Comparison of ENCODE assay signal across 1 cellular context in the genomic region with DNA sequence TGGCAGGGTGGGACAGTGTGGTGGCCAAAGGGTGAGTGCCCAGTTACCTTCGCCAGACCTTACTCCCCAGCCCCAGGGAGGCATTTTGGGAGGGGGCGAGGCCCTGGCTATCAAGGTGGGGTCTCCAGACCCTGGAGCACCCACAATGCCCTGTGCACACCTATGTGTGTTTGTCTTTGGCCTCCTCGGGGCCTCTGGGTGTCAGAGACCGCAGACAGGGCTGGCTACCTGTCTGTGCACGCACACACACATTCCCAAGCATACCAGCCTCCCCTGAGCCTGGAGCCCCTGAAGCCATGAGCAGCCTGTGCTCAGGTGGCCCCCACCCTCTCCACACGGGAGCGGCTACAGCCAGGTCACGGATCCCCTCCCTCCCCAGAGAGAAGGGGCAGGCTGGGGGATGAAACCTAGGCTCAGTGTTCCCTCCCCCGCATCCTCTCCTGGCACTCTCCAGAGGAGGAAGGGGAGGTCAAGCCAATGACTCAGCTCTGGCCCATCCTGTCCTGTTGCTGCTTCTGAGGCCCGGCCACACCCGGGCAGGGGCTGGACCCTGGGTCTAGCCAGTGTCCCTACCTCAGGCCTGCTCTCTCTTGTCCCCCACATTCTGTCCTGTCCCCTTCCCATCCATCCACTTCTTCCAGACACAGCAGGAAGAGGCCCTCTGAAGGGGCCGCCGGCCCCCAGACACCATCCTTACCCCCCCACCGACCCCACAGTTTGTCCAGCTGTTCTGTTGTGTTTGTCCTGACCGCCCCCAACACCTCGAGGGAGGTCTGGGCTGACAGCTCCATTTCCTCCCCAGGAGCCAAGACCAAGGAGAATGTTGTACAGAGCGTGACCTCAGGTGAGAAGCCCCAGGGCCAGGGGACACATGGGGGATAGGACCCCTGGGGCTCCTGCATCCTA.
A peak's percentile ranks its signal among the peaks of the same experiment; 100 is the strongest.
TF ChIP-seq lines count a peak whose summit lies in the region.

No MANE protein-coding gene starts in this region.

TF ChIP-seq in K562, 482 proteins besides CTCF, POLR2A, EP300 and RAD21 (continues in another document):
- TF ChIP-seq GATAD2A (IDR thresholded peaks at IDR 0.05) (0 out of 2 replicates have a peak, but pooled peaks have one; percentile 29), ZNF696 (CRISPR knock-in tag; conservative IDR thresholded peaks at IDR 0.05) (no peak), ZNF253 (CRISPR knock-in tag; conservative IDR thresholded peaks at IDR 0.05) (no peak), ZNF184 (CRISPR knock-in tag; IDR thresholded peaks at IDR 0.05) (no peak), PTRF (tag; IDR thresholded peaks at IDR 0.05) (no peak), U2AF1 (optimal IDR thresholded peaks at IDR 0.05; ENCODE audit: low read depth, low read length) (no peak), XRCC3 (IDR thresholded peaks at IDR 0.05) (no peak), POLR2H (tag; IDR thresholded peaks at IDR 0.05; ENCODE audit: low read depth) (no peak), TBP (optimal IDR thresholded peaks at IDR 0.05; ENCODE audit: low read depth, low read length) (peak; percentile 27), CCAR2 (IDR thresholded peaks at IDR 0.05; ENCODE audit: low read depth, low read length) (no peak), SMC3 (conservative IDR thresholded peaks at IDR 0.05; ENCODE audit: insufficient read depth, low read depth, low read length) (no peak), SIN3B (IDR thresholded peaks at IDR 0.05; ENCODE audit: low read depth) (no peak), TEAD1 (CRISPR knock-in tag; IDR thresholded peaks at IDR 0.05) (no peak), HIVEP1 (CRISPR knock-in tag; IDR thresholded peaks at IDR 0.05) (no peak), NFIX (CRISPR knock-in tag; IDR thresholded peaks at IDR 0.05; ENCODE audit: low read depth) (no peak), ZNF24 (IDR thresholded peaks at IDR 0.05) (no peak), SMAD1 (IDR thresholded peaks at IDR 0.05; ENCODE audit: low read depth, low read length, partially characterized antibody) (no peak), TGIF2 (CRISPR knock-in tag; IDR thresholded peaks at IDR 0.05) (no peak), NFYB (IDR thresholded peaks at IDR 0.05; ENCODE audit: extremely low read depth, insufficient read length) (no peak)
- TF ChIP-seq, protein P1, sequence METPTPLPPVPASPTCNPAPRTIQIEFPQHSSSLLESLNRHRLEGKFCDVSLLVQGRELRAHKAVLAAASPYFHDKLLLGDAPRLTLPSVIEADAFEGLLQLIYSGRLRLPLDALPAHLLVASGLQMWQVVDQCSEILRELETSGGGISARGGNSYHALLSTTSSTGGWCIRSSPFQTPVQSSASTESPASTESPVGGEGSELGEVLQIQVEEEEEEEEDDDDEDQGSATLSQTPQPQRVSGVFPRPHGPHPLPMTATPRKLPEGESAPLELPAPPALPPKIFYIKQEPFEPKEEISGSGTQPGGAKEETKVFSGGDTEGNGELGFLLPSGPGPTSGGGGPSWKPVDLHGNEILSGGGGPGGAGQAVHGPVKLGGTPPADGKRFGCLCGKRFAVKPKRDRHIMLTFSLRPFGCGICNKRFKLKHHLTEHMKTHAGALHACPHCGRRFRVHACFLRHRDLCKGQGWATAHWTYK (CRISPR knock-in tag; IDR thresholded peaks at IDR 0.05) = no peak
- TF ChIP-seq, protein P2, sequence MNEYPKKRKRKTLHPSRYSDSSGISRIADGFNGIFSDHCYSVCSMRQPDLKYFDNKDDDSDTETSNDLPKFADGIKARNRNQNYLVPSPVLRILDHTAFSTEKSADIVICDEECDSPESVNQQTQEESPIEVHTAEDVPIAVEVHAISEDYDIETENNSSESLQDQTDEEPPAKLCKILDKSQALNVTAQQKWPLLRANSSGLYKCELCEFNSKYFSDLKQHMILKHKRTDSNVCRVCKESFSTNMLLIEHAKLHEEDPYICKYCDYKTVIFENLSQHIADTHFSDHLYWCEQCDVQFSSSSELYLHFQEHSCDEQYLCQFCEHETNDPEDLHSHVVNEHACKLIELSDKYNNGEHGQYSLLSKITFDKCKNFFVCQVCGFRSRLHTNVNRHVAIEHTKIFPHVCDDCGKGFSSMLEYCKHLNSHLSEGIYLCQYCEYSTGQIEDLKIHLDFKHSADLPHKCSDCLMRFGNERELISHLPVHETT (CRISPR knock-in tag; conservative IDR thresholded peaks at IDR 0.05 in 1 of 2, IDR thresholded peaks at IDR 0.05 in 1 of 2) = no peak
- TF ChIP-seq, protein P3, sequence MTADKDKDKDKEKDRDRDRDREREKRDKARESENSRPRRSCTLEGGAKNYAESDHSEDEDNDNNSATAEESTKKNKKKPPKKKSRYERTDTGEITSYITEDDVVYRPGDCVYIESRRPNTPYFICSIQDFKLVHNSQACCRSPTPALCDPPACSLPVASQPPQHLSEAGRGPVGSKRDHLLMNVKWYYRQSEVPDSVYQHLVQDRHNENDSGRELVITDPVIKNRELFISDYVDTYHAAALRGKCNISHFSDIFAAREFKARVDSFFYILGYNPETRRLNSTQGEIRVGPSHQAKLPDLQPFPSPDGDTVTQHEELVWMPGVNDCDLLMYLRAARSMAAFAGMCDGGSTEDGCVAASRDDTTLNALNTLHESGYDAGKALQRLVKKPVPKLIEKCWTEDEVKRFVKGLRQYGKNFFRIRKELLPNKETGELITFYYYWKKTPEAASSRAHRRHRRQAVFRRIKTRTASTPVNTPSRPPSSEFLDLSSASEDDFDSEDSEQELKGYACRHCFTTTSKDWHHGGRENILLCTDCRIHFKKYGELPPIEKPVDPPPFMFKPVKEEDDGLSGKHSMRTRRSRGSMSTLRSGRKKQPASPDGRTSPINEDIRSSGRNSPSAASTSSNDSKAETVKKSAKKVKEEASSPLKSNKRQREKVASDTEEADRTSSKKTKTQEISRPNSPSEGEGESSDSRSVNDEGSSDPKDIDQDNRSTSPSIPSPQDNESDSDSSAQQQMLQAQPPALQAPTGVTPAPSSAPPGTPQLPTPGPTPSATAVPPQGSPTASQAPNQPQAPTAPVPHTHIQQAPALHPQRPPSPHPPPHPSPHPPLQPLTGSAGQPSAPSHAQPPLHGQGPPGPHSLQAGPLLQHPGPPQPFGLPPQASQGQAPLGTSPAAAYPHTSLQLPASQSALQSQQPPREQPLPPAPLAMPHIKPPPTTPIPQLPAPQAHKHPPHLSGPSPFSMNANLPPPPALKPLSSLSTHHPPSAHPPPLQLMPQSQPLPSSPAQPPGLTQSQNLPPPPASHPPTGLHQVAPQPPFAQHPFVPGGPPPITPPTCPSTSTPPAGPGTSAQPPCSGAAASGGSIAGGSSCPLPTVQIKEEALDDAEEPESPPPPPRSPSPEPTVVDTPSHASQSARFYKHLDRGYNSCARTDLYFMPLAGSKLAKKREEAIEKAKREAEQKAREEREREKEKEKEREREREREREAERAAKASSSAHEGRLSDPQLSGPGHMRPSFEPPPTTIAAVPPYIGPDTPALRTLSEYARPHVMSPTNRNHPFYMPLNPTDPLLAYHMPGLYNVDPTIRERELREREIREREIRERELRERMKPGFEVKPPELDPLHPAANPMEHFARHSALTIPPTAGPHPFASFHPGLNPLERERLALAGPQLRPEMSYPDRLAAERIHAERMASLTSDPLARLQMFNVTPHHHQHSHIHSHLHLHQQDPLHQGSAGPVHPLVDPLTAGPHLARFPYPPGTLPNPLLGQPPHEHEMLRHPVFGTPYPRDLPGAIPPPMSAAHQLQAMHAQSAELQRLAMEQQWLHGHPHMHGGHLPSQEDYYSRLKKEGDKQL (CRISPR knock-in tag; IDR thresholded peaks at IDR 0.05; ENCODE audit: borderline replicate concordance) = no peak
- TF ChIP-seq, protein P4, sequence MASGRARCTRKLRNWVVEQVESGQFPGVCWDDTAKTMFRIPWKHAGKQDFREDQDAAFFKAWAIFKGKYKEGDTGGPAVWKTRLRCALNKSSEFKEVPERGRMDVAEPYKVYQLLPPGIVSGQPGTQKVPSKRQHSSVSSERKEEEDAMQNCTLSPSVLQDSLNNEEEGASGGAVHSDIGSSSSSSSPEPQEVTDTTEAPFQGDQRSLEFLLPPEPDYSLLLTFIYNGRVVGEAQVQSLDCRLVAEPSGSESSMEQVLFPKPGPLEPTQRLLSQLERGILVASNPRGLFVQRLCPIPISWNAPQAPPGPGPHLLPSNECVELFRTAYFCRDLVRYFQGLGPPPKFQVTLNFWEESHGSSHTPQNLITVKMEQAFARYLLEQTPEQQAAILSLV (tag; IDR thresholded peaks at IDR 0.05) = no peak
- TF ChIP-seq, protein P5, sequence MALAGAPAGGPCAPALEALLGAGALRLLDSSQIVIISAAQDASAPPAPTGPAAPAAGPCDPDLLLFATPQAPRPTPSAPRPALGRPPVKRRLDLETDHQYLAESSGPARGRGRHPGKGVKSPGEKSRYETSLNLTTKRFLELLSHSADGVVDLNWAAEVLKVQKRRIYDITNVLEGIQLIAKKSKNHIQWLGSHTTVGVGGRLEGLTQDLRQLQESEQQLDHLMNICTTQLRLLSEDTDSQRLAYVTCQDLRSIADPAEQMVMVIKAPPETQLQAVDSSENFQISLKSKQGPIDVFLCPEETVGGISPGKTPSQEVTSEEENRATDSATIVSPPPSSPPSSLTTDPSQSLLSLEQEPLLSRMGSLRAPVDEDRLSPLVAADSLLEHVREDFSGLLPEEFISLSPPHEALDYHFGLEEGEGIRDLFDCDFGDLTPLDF (CRISPR knock-in tag; IDR thresholded peaks at IDR 0.05) = no peak
- TF ChIP-seq, protein P6, sequence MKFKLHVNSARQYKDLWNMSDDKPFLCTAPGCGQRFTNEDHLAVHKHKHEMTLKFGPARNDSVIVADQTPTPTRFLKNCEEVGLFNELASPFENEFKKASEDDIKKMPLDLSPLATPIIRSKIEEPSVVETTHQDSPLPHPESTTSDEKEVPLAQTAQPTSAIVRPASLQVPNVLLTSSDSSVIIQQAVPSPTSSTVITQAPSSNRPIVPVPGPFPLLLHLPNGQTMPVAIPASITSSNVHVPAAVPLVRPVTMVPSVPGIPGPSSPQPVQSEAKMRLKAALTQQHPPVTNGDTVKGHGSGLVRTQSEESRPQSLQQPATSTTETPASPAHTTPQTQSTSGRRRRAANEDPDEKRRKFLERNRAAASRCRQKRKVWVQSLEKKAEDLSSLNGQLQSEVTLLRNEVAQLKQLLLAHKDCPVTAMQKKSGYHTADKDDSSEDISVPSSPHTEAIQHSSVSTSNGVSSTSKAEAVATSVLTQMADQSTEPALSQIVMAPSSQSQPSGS (CRISPR knock-in tag; IDR thresholded peaks at IDR 0.05) = no peak
- TF ChIP-seq, protein P7, sequence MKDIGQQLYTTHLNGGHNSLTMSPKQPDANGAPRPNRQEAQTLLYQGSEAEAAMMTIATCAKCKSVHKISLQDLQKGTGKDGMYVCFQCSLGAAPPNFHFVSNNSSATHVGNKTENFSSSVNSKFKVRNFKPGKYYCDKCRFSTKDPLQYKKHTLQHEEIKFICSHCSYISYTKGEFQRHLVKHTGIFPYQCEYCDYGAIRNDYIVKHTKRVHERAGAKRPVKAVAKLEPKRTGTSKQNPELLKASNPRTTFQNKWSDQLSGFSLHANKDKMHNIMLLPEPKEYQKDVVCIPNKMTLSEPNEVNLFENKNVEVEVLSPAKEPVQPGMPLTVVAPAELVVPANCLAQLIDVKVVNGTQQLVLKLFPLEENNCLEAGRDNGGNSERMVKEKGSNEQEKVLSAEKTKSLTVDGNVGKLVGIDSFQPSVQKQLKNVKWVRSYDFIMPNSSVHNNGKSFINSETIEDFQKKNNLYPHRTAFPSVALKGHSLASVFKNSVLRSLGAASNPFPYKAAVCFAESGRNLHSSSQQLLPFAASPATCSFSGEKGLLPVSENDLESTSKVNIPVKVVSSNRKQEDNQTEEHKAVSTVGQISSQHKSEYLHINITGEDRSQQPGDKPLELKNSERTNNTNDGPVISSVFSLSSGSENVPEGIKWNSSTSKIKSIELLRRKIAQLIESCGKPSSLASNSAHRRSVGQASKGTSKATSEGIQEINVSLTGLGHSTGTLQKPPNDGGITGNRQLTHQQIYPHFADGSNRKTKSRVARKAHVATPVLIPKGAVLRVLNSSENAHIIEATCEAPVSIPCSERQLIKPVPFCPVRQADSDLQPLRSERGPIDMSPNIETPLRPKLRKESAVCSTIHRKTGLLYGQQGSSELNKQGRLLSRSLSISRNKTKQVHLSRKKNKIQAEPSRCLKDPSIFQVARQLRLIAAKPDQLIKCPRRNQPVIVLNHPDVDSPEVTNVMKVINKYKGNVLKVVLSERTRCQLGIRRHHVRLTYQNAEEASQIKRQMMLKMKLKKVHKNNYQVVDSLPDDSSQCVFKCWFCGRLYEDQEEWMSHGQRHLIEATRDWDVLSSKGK (CRISPR knock-in tag; IDR thresholded peaks at IDR 0.05) = no peak
- TF ChIP-seq, protein P8, sequence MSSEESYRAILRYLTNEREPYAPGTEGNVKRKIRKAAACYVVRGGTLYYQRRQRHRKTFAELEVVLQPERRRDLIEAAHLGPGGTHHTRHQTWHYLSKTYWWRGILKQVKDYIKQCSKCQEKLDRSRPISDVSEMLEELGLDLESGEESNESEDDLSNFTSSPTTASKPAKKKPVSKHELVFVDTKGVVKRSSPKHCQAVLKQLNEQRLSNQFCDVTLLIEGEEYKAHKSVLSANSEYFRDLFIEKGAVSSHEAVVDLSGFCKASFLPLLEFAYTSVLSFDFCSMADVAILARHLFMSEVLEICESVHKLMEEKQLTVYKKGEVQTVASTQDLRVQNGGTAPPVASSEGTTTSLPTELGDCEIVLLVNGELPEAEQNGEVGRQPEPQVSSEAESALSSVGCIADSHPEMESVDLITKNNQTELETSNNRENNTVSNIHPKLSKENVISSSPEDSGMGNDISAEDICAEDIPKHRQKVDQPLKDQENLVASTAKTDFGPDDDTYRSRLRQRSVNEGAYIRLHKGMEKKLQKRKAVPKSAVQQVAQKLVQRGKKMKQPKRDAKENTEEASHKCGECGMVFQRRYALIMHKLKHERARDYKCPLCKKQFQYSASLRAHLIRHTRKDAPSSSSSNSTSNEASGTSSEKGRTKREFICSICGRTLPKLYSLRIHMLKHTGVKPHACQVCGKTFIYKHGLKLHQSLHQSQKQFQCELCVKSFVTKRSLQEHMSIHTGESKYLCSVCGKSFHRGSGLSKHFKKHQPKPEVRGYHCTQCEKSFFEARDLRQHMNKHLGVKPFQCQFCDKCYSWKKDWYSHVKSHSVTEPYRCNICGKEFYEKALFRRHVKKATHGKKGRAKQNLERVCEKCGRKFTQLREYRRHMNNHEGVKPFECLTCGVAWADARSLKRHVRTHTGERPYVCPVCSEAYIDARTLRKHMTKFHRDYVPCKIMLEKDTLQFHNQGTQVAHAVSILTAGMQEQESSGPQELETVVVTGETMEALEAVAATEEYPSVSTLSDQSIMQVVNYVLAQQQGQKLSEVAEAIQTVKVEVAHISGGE (CRISPR knock-in tag; IDR thresholded peaks at IDR 0.05) = no peak
- TF ChIP-seq, protein P9, sequence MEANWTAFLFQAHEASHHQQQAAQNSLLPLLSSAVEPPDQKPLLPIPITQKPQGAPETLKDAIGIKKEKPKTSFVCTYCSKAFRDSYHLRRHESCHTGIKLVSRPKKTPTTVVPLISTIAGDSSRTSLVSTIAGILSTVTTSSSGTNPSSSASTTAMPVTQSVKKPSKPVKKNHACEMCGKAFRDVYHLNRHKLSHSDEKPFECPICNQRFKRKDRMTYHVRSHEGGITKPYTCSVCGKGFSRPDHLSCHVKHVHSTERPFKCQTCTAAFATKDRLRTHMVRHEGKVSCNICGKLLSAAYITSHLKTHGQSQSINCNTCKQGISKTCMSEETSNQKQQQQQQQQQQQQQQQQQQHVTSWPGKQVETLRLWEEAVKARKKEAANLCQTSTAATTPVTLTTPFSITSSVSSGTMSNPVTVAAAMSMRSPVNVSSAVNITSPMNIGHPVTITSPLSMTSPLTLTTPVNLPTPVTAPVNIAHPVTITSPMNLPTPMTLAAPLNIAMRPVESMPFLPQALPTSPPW (CRISPR knock-in tag; IDR thresholded peaks at IDR 0.05) = peak; percentile 39; the same call in 1 of the 2 replicates
- TF ChIP-seq, protein P10, sequence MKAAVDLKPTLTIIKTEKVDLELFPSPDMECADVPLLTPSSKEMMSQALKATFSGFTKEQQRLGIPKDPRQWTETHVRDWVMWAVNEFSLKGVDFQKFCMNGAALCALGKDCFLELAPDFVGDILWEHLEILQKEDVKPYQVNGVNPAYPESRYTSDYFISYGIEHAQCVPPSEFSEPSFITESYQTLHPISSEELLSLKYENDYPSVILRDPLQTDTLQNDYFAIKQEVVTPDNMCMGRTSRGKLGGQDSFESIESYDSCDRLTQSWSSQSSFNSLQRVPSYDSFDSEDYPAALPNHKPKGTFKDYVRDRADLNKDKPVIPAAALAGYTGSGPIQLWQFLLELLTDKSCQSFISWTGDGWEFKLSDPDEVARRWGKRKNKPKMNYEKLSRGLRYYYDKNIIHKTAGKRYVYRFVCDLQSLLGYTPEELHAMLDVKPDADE (conservative IDR thresholded peaks at IDR 0.05; ENCODE audit: control insufficient read depth, low read depth, low read length) = peak; percentile 65; the same call in 1 of the 2 replicates
